19 cellular contexts compared by ENCODE assay signal in genomic region chr1:215865060-215865459, GRCh38.
A peak's percentile ranks its signal among the peaks of the same experiment; 100 is the strongest.
DNase-seq lines count a peak whose midpoint lies in the region; ATAC-seq and TF ChIP-seq lines count a peak whose summit lies in the region.
"Had no signal": no experiment of that assay in that cellular context is flagged by ENCODE, and none has a peak within 500 bp of the region (broad histone marks: within the 10 kb centered on the region; RNA-seq: fewer than 3 reads in every experiment).

No MANE protein-coding gene starts in this region.

- peaks cover 8% of the 10 kb centered on the region for H3K27me3 Mint-ChIP-seq in nephron progenitor cell (ENCODE audit: low read depth, poor library complexity)
- H3K27me3 Mint-ChIP-seq: CD4-positive, CD25-positive, alpha-beta regulatory T cell had no signal

- H3K9me3 Mint-ChIP-seq in nephron progenitor cell = no peaks in the 10 kb centered on the region

- TF ChIP-seq CTCF in right lobe of liver (IDR thresholded peaks at IDR 0.05) = no peak
- TF ChIP-seq CTCF in BE2C (IDR thresholded peaks at IDR 0.05; ENCODE audit: low read depth, low read length) = no peak
- TF ChIP-seq CTCF in nephron progenitor cell (IDR thresholded peaks at IDR 0.05) = no peak

- WGBS in right lobe of liver (ENCODE audit: insufficient coverage, low coverage, low lambda C conversion rate, missing lambda C conversion rate) = 34% methylated on average over 3 of the region's 3 CpGs

- peak; percentile 24 for DNase-seq in HuH-7 (ENCODE audit: low spot score)
- DNase-seq in left lobe of liver (ENCODE audit: low spot score) = no peak
- DNase-seq in right lobe of liver = no peak
- DNase-seq in A172 (ENCODE audit: low spot score) = no peak
- DNase-seq in BE2C = no peak
- no peak for DNase-seq in nephron progenitor cell
- DNase-seq: 8988T; CD4-positive, CD25-positive, alpha-beta regulatory T cell; CD8-positive, alpha-beta T cell; DMS 273 treated with DMSO at 0.1 percent for 48 hours; DMS79; EL; GDM1; GM23248; H7; HCEC 1CT had no signal

- H3K4me1 Mint-ChIP-seq in nephron progenitor cell = no peaks in the 10 kb centered on the region
- H3K4me1 Mint-ChIP-seq: CD4-positive, CD25-positive, alpha-beta regulatory T cell had no signal

- intact Hi-C loops in right lobe of liver (cut with DNase I) = no loop called here

- H3K36me3 ChIP-seq in right lobe of liver (no peaks in the 10 kb centered on the region), BE2C (no peaks in the 10 kb centered on the region)
- H3K36me3 ChIP-seq: BLaER1 had no signal

- H3K27ac Mint-ChIP-seq in nephron progenitor cell = no peak overlapping the region
- H3K27ac Mint-ChIP-seq: CD4-positive, CD25-positive, alpha-beta regulatory T cell; CD8-positive, alpha-beta T cell had no signal

- no peak overlapping the region for H3K4me3 ChIP-seq in right lobe of liver
- no peak overlapping the region for H3K4me3 ChIP-seq in BE2C (ENCODE audit: low read depth, low read length)
- H3K4me3 ChIP-seq: BLaER1, GM12878, GM23248 had no signal

- no peak for TF ChIP-seq POLR2A in right lobe of liver (IDR thresholded peaks at IDR 0.05)

- H3K27ac ChIP-seq in right lobe of liver = peak overlapping the region in 2 of 3 donors; percentile 50 to 59
- H3K27ac ChIP-seq: BLaER1, C4-2B, GM23248 had no signal

- H3K36me3 Mint-ChIP-seq in nephron progenitor cell (ENCODE audit: low read depth) = no peaks in the 10 kb centered on the region
- H3K36me3 Mint-ChIP-seq: CD4-positive, CD25-positive, alpha-beta regulatory T cell; CD8-positive, alpha-beta T cell had no signal

- peaks cover 0 to 19% (median 7%) of the 10 kb centered on the region in 4 donors for H3K4me1 ChIP-seq in right lobe of liver
- no peaks in the 10 kb centered on the region for H3K4me1 ChIP-seq in BE2C

- peak; percentile 81 for ATAC-seq in left lobe of liver
- peak; percentile 92 to 99 (median 95) for ATAC-seq in right lobe of liver
- ATAC-seq: CD8-positive, alpha-beta T cell; GM12878 had no signal

- no peak overlapping the region for H3K4me3 Mint-ChIP-seq in nephron progenitor cell
- H3K4me3 Mint-ChIP-seq: CD4-positive, CD25-positive, alpha-beta regulatory T cell; CD8-positive, alpha-beta T cell had no signal

- H3K27me3 ChIP-seq in right lobe of liver (no peaks in the 10 kb centered on the region), BE2C (no peaks in the 10 kb centered on the region)
- H3K27me3 ChIP-seq: BLaER1 had no signal

- H3K9me3 ChIP-seq in right lobe of liver (no peaks in the 10 kb centered on the region), BE2C (no peaks in the 10 kb centered on the region)
- H3K9me3 ChIP-seq: BLaER1 had no signal
